Comparison of ENCODE assay signal across 8 cellular contexts in the genomic region with DNA sequence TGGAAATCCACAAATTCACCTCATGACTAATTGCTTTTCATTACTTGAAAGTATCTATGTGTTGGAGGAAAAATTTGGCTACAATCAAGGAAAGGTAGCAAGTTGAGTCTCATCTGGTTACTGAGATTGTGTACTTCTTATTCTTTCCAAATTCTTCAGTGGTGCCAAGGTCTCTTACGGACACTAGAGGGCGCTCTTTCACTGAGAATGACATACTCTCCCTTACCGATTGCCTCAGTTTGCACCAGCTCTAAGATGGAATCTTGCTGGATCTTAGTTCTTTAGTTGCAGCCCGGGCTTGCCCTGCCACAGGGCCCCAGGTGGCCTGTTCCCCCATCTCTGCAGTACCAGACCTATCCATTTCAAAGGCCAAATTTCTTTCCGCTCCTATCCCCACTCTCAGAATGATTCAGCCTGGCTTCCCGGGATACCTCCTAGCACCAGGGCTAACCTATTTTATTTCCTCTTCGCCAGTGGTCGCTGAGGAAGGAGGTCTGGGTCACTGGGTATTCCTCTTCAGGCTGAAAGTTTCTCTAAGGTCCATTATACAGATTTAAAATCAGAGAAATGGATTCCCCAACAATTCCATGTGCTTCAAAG. TPM values are rescaled to one million over a fixed set of nuclear protein-coding genes. Genes with fewer than 3 reads are reported as not detected.
DNase-seq lines count a peak whose midpoint lies in the region; ATAC-seq, FAIRE-seq and TF ChIP-seq lines count a peak whose summit lies in the region.

No MANE protein-coding gene starts in this region.

- intact Hi-C loops in left lung (cut with DNase I) (no loop called here), tibial artery (cut with DNase I; ENCODE audit: low total_unique reads) (loop anchor here (2.0 kb wide), 1 partner anchor 575 kb away; no protein-coding TSS in a partner anchor)

- H3K27ac ChIP-seq in RWPE1 = no peak overlapping the region
- no peak overlapping the region for H3K27ac ChIP-seq in left lung
- H3K27ac ChIP-seq in tibial artery = no peak overlapping the region

- TF ChIP-seq CTCF in RWPE1 (conservative IDR thresholded peaks at IDR 0.05; ENCODE audit: low read depth) (peak; percentile 59), bronchial epithelial cell (IDR thresholded peaks at IDR 0.05; ENCODE audit: insufficient read depth, low read length, severe bottlenecking) (peak; percentile 58), left lung (IDR thresholded peaks at IDR 0.05) (peak; percentile 57 to 83), tibial artery (IDR thresholded peaks at IDR 0.05) (peak; percentile 45 to 52)

- peak; percentile 64 for ATAC-seq in GM19324 (IDR thresholded peaks at IDR 0.05; ENCODE audit: low FRiP score, unreplicated experiment)
- peak; percentile 90 for ATAC-seq in left lung

- H3K27me3 ChIP-seq in bronchial epithelial cell (ENCODE audit: control insufficient read depth, insufficient read depth, low read length) (no peaks in the 10 kb centered on the region), left lung (peaks cover 0 to 7% of the 10 kb centered on the region in 2 donors), tibial artery (no peaks in the 10 kb centered on the region)

- H3K9me3 ChIP-seq in left lung = no peaks in the 10 kb centered on the region
- no peaks in the 10 kb centered on the region for H3K9me3 ChIP-seq in tibial artery

- POLR2A ChIA-PET in RWPE1 (lab: Yijun Ruan, JAX; ENCODE audit: low non-redundant PET) = no interaction called here

- H3K4me3 ChIP-seq in bronchial epithelial cell (ENCODE audit: low read depth, low read length) = no peak overlapping the region
- no peak overlapping the region for H3K4me3 ChIP-seq in left lung
- no peak overlapping the region for H3K4me3 ChIP-seq in tibial artery

- no peak for FAIRE-seq in bronchial epithelial cell (lab: Jason Lieb, UNC)

- H3K36me3 ChIP-seq in bronchial epithelial cell (ENCODE audit: control insufficient read depth, insufficient read depth, low read length) = no peaks in the 10 kb centered on the region
- no peaks in the 10 kb centered on the region for H3K36me3 ChIP-seq in left lung
- H3K36me3 ChIP-seq in tibial artery = no peaks in the 10 kb centered on the region

- no peaks in the 10 kb centered on the region for H3K4me1 ChIP-seq in left lung
- H3K4me1 ChIP-seq in tibial artery = no peaks in the 10 kb centered on the region

- CTCF ChIA-PET in RWPE1 (lab: Yijun Ruan, JAX) = interaction anchor here (0.5 to 0.8 kb wide), 3 partner anchors 260 to 433 kb away, joined by 3 to 6 read pairs (median 3); no protein-coding TSS in a partner anchor

- DNase-seq in DMS153 treated with DMSO at 0.1 percent for 48 hours (lab: John Stamatoyannopoulos, UW; ENCODE audit: unreplicated experiment) (peak; percentile 53), Kasumi-1 (lab: John Stamatoyannopoulos, UW) (peak; percentile 51 to 61), RWPE1 (ENCODE audit: low spot score) (peak; percentile 17), bronchial epithelial cell (ENCODE audit: low read depth) (peak; percentile 35), left lung (no peak), tibial artery (peak in 1 of 2 donors; percentile 21), mesenteric fat pad (ENCODE audit: low spot score) (no peak)

RNA-seq across cellular contexts. Expression of a gene that starts 24.6 kb away (rescaled TPM):
- total RNA-seq in bronchial epithelial cell = not detected in 2 replicates
- total RNA-seq in left lung = not detected
- total RNA-seq in mesenteric fat pad = not detected

Comparison
In these comparisons a context has a peak if more than half of its experiments do, and no peak if none do; other contexts are left out.
1. DNase-seq: peak in DMS153 treated with DMSO at 0.1 percent for 48 hours (single experiment), Kasumi-1 (2 of 2), RWPE1 (single experiment) and bronchial epithelial cell (single experiment); none in left lung (0 of 2) and mesenteric fat pad (single experiment).
2. Peak in every context shown above with its lines, with median percentiles within 50 percentile points of each other: CTCF ChIP-seq.